1 cellular context compared by ENCODE assay signal in genomic region chr7:4641667-4642467, GRCh38.
TF ChIP-seq lines count a peak whose summit lies in the region.

No MANE protein-coding gene starts in this region.

TF ChIP-seq in HepG2, 621 proteins besides CTCF, POLR2A, EP300 and RAD21 (continued from another document and continues in another):
- no peak for TF ChIP-seq TRIM22 (IDR thresholded peaks at IDR 0.05)
- no peak for TF ChIP-seq RFX3 (CRISPR knock-in tag; IDR thresholded peaks at IDR 0.05)
- TF ChIP-seq ZMYM2 (CRISPR knock-in tag; IDR thresholded peaks at IDR 0.05): no peak
- TF ChIP-seq SRY (CRISPR knock-in tag; IDR thresholded peaks at IDR 0.05): peak; percentile 99; the same call in 1 of the 2 replicates
- TF ChIP-seq AKNA (CRISPR knock-in tag; IDR thresholded peaks at IDR 0.05; ENCODE audit: borderline replicate concordance): no peak
- TF ChIP-seq ZNF10 (CRISPR knock-in tag; IDR thresholded peaks at IDR 0.05; ENCODE audit: borderline replicate concordance, low read depth): no peak
- TF ChIP-seq ZNF232 (CRISPR knock-in tag; IDR thresholded peaks at IDR 0.05; ENCODE audit: borderline replicate concordance): peak; percentile 77; the same call in 1 of the 2 replicates
- TF ChIP-seq SRF (IDR thresholded peaks at IDR 0.05; ENCODE audit: low read depth, low read length): no peak
- peak; percentile 33; the same call in 1 of the 2 replicates for TF ChIP-seq SMYD3 (CRISPR knock-in tag; IDR thresholded peaks at IDR 0.05)
- TF ChIP-seq CREBL2 (CRISPR knock-in tag; IDR thresholded peaks at IDR 0.05; ENCODE audit: borderline replicate concordance): peak; percentile 81; the same call in 1 of the 2 replicates
- TF ChIP-seq BCL6 (CRISPR knock-in tag; IDR thresholded peaks at IDR 0.05): 0 out of 2 replicates have a peak, but pooled peaks have one; percentile 47
- TF ChIP-seq EEA1 (CRISPR knock-in tag; IDR thresholded peaks at IDR 0.05; ENCODE audit: borderline replicate concordance): peak; percentile 90; the same call in 1 of the 2 replicates
- no peak for TF ChIP-seq ZFP62 (CRISPR knock-in tag; IDR thresholded peaks at IDR 0.05)
- peak; percentile 67 to 90; a peak in 3 of 4 replicates for TF ChIP-seq KLF16 (CRISPR knock-in tag; IDR thresholded peaks at IDR 0.05)
- 0 out of 2 replicates have a peak, but pooled peaks have one; percentile 12 for TF ChIP-seq CEBPG (CRISPR knock-in tag; IDR thresholded peaks at IDR 0.05)
- TF ChIP-seq ZNF546 (CRISPR knock-in tag; conservative IDR thresholded peaks at IDR 0.05): peak; percentile 100
- TF ChIP-seq DPF2 (CRISPR knock-in tag; IDR thresholded peaks at IDR 0.05; ENCODE audit: borderline replicate concordance, low read depth): no peak
- TF ChIP-seq ZNF512B (CRISPR knock-in tag; IDR thresholded peaks at IDR 0.05; ENCODE audit: borderline replicate concordance): no peak
- no peak; the same call in 1 of the 2 replicates for TF ChIP-seq ZBED4 (CRISPR knock-in tag; IDR thresholded peaks at IDR 0.05; ENCODE audit: borderline replicate concordance)
- TF ChIP-seq ZKSCAN8 (CRISPR knock-in tag; IDR thresholded peaks at IDR 0.05; ENCODE audit: borderline replicate concordance): no peak
- peak; percentile 46; the same call in 1 of the 2 replicates for TF ChIP-seq JUNB (CRISPR knock-in tag; IDR thresholded peaks at IDR 0.05; ENCODE audit: borderline replicate concordance)
- TF ChIP-seq REST (IDR thresholded peaks at IDR 0.05; ENCODE audit: borderline replicate concordance in 1 of 2, low read depth in 1 of 2, low read length in 2 of 2): no peak; a peak in 1 of 4 replicates
- peak; percentile 78 for TF ChIP-seq BHLHE40 (IDR thresholded peaks at IDR 0.05; ENCODE audit: low read length)
- peak; percentile 96; the same call in 1 of the 2 replicates for TF ChIP-seq ZNF33B (CRISPR knock-in tag; IDR thresholded peaks at IDR 0.05)
- TF ChIP-seq HNRNPLL (IDR thresholded peaks at IDR 0.05; ENCODE audit: low read depth, low read length, poor library complexity, severe bottlenecking): no peak
- peak; percentile 66 for TF ChIP-seq ZNF24 (IDR thresholded peaks at IDR 0.05)
- 0 out of 2 replicates have a peak, but pooled peaks have one; percentile 80 for TF ChIP-seq ZNF234 (CRISPR knock-in tag; conservative IDR thresholded peaks at IDR 0.05)
- TF ChIP-seq PRDM4 (CRISPR knock-in tag; IDR thresholded peaks at IDR 0.05; ENCODE audit: borderline replicate concordance): no peak
- 0 out of 2 replicates have a peak, but pooled peaks have one; percentile 51 for TF ChIP-seq CERS6 (CRISPR knock-in tag; IDR thresholded peaks at IDR 0.05)
- no peak for TF ChIP-seq ZNF781 (CRISPR knock-in tag; IDR thresholded peaks at IDR 0.05; ENCODE audit: borderline replicate concordance, not compliant biosample characterization)
- peak; percentile 62; the same call in 1 of the 2 replicates for TF ChIP-seq HOMEZ (CRISPR knock-in tag; IDR thresholded peaks at IDR 0.05; ENCODE audit: low read depth)
